14 cellular contexts compared by ENCODE assay signal in the genomic region with DNA sequence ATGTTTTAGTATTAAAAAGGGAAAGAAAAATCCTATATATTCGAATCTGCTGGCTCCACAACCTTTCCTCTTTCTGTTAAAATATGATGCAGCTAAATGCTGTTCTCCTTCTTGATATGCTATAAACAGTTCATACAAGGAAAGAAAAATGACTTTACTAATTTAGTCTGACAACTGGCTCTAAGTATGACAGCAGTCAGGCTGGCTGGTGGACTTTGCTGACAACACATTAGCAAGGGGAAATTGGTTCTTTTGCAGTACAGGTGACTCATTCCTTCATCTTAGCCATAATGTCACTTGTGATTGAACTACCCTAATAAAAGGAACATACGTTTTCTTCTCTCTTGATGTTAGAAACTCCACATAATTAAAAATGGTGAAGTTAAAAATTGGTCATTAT.
DNase-seq lines count a peak whose midpoint lies in the region; ATAC-seq and TF ChIP-seq lines count a peak whose summit lies in the region.
"Had no signal": no experiment of that assay in that cellular context is flagged by ENCODE, and none has a peak within 500 bp of the region (broad histone marks: within the 10 kb centered on the region; RNA-seq: fewer than 3 reads in every experiment).

No MANE protein-coding gene starts in this region.

- no peak for TF ChIP-seq CTCF in WTC11 (IDR thresholded peaks at IDR 0.05)

- no peak for ATAC-seq in WTC11
- ATAC-seq in activated naive CD8-positive, alpha-beta T cell treated with anti-CD3 and anti-CD28 coated beads, Interleukin-2, amount 50 U/mL, for 24 hours, result no peak
- ATAC-seq in HG02973 (IDR thresholded peaks at IDR 0.05; ENCODE audit: unreplicated experiment), result no peak
- ATAC-seq: CD8-positive, alpha-beta T cell; K562 had no signal

- H3K27me3 Mint-ChIP-seq in WTC11 (ENCODE audit: low read depth), result no peaks in the 10 kb centered on the region
- H3K27me3 Mint-ChIP-seq in activated T-helper 2 cell treated with anti-CD3 and anti-CD28 coated beads, Interferon-gamma antibody, Interleukin-2, Interleukin-4, amounts not matched to agents 10 μg/mL and 5 μg/mL and 100 μg/mL, durations not matched to agents 14 hours and 24 hours and 36 hours (ENCODE audit: low read depth), result no peaks in the 10 kb centered on the region
- H3K27me3 Mint-ChIP-seq in activated naive CD8-positive, alpha-beta T cell treated with anti-CD3 and anti-CD28 coated beads, Interleukin-2, amount 50 U/mL, for 24 hours, result no peaks in the 10 kb centered on the region

- DNase-seq in G401 (ENCODE audit: low spot score) (peak; percentile 17), HCEC 1CT (peak; percentile 4), WTC11 (ENCODE audit: low spot score) (no peak), myocyte (ENCODE audit: low read depth) (peak; percentile 20)
- no peak for DNase-seq in activated T-helper 2 cell treated with anti-CD3 and anti-CD28 coated beads, Interferon-gamma antibody, Interleukin-2, Interleukin-4, amounts not matched to agents 10 μg/mL and 5 μg/mL and 100 μg/mL, durations not matched to agents 14 hours and 24 hours and 36 hours (ENCODE audit: low spot score)
- no peak for DNase-seq in activated naive CD8-positive, alpha-beta T cell treated with anti-CD3 and anti-CD28 coated beads, Interleukin-2, amount 50 U/mL, for 24 hours
- DNase-seq: CD8-positive, alpha-beta T cell; DMS79 treated with DMSO at 0.1 percent for 48 hours; H7; NCI-H1092 treated with DMSO at 0.1 percent for 48 hours; NCI-H1694 treated with DMSO at 0.1 percent for 48 hours; NCI-H345 had no signal

- peak overlapping the region; percentile 86 for H3K27ac Mint-ChIP-seq in WTC11
- H3K27ac Mint-ChIP-seq in activated T-helper 2 cell treated with anti-CD3 and anti-CD28 coated beads, Interferon-gamma antibody, Interleukin-2, Interleukin-4, amounts not matched to agents 10 μg/mL and 5 μg/mL and 100 μg/mL, durations not matched to agents 14 hours and 24 hours and 36 hours, result no peak overlapping the region
- H3K27ac Mint-ChIP-seq in activated naive CD8-positive, alpha-beta T cell treated with anti-CD3 and anti-CD28 coated beads, Interleukin-2, amount 50 U/mL, for 24 hours, result no peak overlapping the region
- H3K27ac Mint-ChIP-seq: CD8-positive, alpha-beta T cell had no signal

- no peaks in the 10 kb centered on the region for H3K36me3 Mint-ChIP-seq in WTC11
- H3K36me3 Mint-ChIP-seq in activated T-helper 2 cell treated with anti-CD3 and anti-CD28 coated beads, Interferon-gamma antibody, Interleukin-2, Interleukin-4, amounts not matched to agents 10 μg/mL and 5 μg/mL and 100 μg/mL, durations not matched to agents 14 hours and 24 hours and 36 hours (ENCODE audit: low read depth), result no peaks in the 10 kb centered on the region
- H3K36me3 Mint-ChIP-seq in activated naive CD8-positive, alpha-beta T cell treated with anti-CD3 and anti-CD28 coated beads, Interleukin-2, amount 50 U/mL, for 24 hours (ENCODE audit: low read depth), result no peaks in the 10 kb centered on the region
- H3K36me3 Mint-ChIP-seq: CD8-positive, alpha-beta T cell had no signal

- no peak overlapping the region for H3K4me3 Mint-ChIP-seq in WTC11
- H3K4me3 Mint-ChIP-seq in activated T-helper 2 cell treated with anti-CD3 and anti-CD28 coated beads, Interferon-gamma antibody, Interleukin-2, Interleukin-4, amounts not matched to agents 10 μg/mL and 5 μg/mL and 100 μg/mL, durations not matched to agents 14 hours and 24 hours and 36 hours (ENCODE audit: low read depth), result no peak overlapping the region
- H3K4me3 Mint-ChIP-seq in activated naive CD8-positive, alpha-beta T cell treated with anti-CD3 and anti-CD28 coated beads, Interleukin-2, amount 50 U/mL, for 24 hours, result no peak overlapping the region
- H3K4me3 Mint-ChIP-seq: CD8-positive, alpha-beta T cell had no signal

- H3K4me1 Mint-ChIP-seq in WTC11, result peaks cover 47% of the 10 kb centered on the region
- H3K4me1 Mint-ChIP-seq in activated T-helper 2 cell treated with anti-CD3 and anti-CD28 coated beads, Interferon-gamma antibody, Interleukin-2, Interleukin-4, amounts not matched to agents 10 μg/mL and 5 μg/mL and 100 μg/mL, durations not matched to agents 14 hours and 24 hours and 36 hours (ENCODE audit: low read depth), result no peaks in the 10 kb centered on the region
- no peaks in the 10 kb centered on the region for H3K4me1 Mint-ChIP-seq in activated naive CD8-positive, alpha-beta T cell treated with anti-CD3 and anti-CD28 coated beads, Interleukin-2, amount 50 U/mL, for 24 hours

- CTCF ChIA-PET in WTC11 (lab: Charles Lee), result no interaction called here

- intact Hi-C loops in activated T-helper 2 cell treated with anti-CD3 and anti-CD28 coated beads, Interferon-gamma antibody, Interleukin-2, Interleukin-4, amounts not matched to agents 10 μg/mL and 5 μg/mL and 100 μg/mL, durations not matched to agents 14 hours and 24 hours and 36 hours (cut with micrococcal nuclease), result no loop called here

- in situ Hi-C loops in G401 (cut with HindIII; ENCODE audit: low sequenced_read_pairs), result no loop called here

- POLR2A ChIA-PET in WTC11 (lab: Charles Lee), result no interaction called here

- no peaks in the 10 kb centered on the region for H3K9me3 Mint-ChIP-seq in WTC11
- H3K9me3 Mint-ChIP-seq in activated T-helper 2 cell treated with anti-CD3 and anti-CD28 coated beads, Interferon-gamma antibody, Interleukin-2, Interleukin-4, amounts not matched to agents 10 μg/mL and 5 μg/mL and 100 μg/mL, durations not matched to agents 14 hours and 24 hours and 36 hours, result no peaks in the 10 kb centered on the region
- no peaks in the 10 kb centered on the region for H3K9me3 Mint-ChIP-seq in activated naive CD8-positive, alpha-beta T cell treated with anti-CD3 and anti-CD28 coated beads, Interleukin-2, amount 50 U/mL, for 24 hours
- H3K9me3 Mint-ChIP-seq: CD8-positive, alpha-beta T cell had no signal

TF ChIP-seq in WTC11, 78 proteins besides CTCF, POLR2A, EP300 and RAD21 (continues in another document):
- TF ChIP-seq, protein P1, sequence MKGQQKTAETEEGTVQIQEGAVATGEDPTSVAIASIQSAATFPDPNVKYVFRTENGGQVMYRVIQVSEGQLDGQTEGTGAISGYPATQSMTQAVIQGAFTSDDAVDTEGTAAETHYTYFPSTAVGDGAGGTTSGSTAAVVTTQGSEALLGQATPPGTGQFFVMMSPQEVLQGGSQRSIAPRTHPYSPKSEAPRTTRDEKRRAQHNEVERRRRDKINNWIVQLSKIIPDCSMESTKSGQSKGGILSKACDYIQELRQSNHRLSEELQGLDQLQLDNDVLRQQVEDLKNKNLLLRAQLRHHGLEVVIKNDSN (CRISPR knock-in tag; IDR thresholded peaks at IDR 0.05), result no peak
- no peak for TF ChIP-seq MYBL2 (CRISPR knock-in tag; IDR thresholded peaks at IDR 0.05)
- TF ChIP-seq CBFB (CRISPR knock-in tag; IDR thresholded peaks at IDR 0.05; ENCODE audit: low read depth), result no peak
- TF ChIP-seq, protein P2, sequence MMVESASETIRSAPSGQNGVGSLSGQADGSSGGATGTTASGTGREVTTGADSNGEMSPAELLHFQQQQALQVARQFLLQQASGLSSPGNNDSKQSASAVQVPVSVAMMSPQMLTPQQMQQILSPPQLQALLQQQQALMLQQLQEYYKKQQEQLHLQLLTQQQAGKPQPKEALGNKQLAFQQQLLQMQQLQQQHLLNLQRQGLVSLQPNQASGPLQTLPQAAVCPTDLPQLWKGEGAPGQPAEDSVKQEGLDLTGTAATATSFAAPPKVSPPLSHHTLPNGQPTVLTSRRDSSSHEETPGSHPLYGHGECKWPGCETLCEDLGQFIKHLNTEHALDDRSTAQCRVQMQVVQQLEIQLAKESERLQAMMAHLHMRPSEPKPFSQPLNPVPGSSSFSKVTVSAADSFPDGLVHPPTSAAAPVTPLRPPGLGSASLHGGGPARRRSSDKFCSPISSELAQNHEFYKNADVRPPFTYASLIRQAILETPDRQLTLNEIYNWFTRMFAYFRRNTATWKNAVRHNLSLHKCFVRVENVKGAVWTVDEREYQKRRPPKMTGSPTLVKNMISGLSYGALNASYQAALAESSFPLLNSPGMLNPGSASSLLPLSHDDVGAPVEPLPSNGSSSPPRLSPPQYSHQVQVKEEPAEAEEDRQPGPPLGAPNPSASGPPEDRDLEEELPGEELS (CRISPR knock-in tag; IDR thresholded peaks at IDR 0.05), result no peak
- no peak for TF ChIP-seq FOXK1 (CRISPR knock-in tag; IDR thresholded peaks at IDR 0.05)
- TF ChIP-seq TP53 (CRISPR knock-in tag; IDR thresholded peaks at IDR 0.05), result no peak
- TF ChIP-seq, protein P3, sequence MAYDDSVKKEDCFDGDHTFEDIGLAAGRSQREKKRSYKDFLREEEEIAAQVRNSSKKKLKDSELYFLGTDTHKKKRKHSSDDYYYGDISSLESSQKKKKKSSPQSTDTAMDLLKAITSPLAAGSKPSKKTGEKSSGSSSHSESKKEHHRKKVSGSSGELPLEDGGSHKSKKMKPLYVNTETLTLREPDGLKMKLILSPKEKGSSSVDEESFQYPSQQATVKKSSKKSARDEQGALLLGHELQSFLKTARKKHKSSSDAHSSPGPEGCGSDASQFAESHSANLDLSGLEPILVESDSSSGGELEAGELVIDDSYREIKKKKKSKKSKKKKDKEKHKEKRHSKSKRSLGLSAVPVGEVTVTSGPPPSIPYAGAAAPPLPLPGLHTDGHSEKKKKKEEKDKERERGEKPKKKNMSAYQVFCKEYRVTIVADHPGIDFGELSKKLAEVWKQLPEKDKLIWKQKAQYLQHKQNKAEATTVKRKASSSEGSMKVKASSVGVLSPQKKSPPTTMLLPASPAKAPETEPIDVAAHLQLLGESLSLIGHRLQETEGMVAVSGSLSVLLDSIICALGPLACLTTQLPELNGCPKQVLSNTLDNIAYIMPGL (CRISPR knock-in tag; IDR thresholded peaks at IDR 0.05), result no peak
- TF ChIP-seq, protein P4, sequence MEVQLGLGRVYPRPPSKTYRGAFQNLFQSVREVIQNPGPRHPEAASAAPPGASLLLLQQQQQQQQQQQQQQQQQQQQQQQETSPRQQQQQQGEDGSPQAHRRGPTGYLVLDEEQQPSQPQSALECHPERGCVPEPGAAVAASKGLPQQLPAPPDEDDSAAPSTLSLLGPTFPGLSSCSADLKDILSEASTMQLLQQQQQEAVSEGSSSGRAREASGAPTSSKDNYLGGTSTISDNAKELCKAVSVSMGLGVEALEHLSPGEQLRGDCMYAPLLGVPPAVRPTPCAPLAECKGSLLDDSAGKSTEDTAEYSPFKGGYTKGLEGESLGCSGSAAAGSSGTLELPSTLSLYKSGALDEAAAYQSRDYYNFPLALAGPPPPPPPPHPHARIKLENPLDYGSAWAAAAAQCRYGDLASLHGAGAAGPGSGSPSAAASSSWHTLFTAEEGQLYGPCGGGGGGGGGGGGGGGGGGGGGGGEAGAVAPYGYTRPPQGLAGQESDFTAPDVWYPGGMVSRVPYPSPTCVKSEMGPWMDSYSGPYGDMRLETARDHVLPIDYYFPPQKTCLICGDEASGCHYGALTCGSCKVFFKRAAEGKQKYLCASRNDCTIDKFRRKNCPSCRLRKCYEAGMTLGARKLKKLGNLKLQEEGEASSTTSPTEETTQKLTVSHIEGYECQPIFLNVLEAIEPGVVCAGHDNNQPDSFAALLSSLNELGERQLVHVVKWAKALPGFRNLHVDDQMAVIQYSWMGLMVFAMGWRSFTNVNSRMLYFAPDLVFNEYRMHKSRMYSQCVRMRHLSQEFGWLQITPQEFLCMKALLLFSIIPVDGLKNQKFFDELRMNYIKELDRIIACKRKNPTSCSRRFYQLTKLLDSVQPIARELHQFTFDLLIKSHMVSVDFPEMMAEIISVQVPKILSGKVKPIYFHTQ (CRISPR knock-in tag; IDR thresholded peaks at IDR 0.05), result no peak
- TF ChIP-seq ZNF219 (CRISPR knock-in tag; IDR thresholded peaks at IDR 0.05; ENCODE audit: borderline replicate concordance), result no peak

Comparison
In these comparisons a context has a peak if more than half of its experiments do, and no peak if none do; other contexts are left out.
1. DNase-seq: peak in G401 (single experiment), HCEC 1CT (single experiment) and myocyte (single experiment); none in WTC11 (single experiment), activated T-helper 2 cell treated with anti-CD3 and anti-CD28 coated beads, Interferon-gamma antibody, Interleukin-2, Interleukin-4, amounts not matched to agents 10 μg/mL and 5 μg/mL and 100 μg/mL, durations not matched to agents 14 hours and 24 hours and 36 hours (single experiment) and activated naive CD8-positive, alpha-beta T cell treated with anti-CD3 and anti-CD28 coated beads, Interleukin-2, amount 50 U/mL, for 24 hours (single experiment).